ENCODE assay signal across 17 cellular contexts in genomic region chr4:82629238-82630000, GRCh38.
DNase-seq lines count a peak whose midpoint lies in the region; ATAC-seq and TF ChIP-seq lines count a peak whose summit lies in the region.
"Had no signal": no experiment of that assay in that cellular context is flagged by ENCODE, and none has a peak within 500 bp of the region (broad histone marks: within the 10 kb centered on the region; RNA-seq: fewer than 3 reads in every experiment).

No MANE protein-coding gene starts in this region.

- TF ChIP-seq CTCF in dorsolateral prefrontal cortex (IDR thresholded peaks at IDR 0.05 in 54 of 56, conservative IDR thresholded peaks at IDR 0.05 in 2 of 56; ENCODE audit: low read depth in 1 of 56, partially characterized antibody in 56 of 56), result peak in 1 of 56 donors; percentile 16

- H4K5ac ChIP-seq in mesendoderm (ENCODE audit: low read length), result no peak overlapping the region

- H3K4me3 Mint-ChIP-seq in activated CD4-positive, alpha-beta T cell treated with anti-CD3 and anti-CD28 coated beads, Interleukin-2, amount 10 ng/mL, durations not matched to agents 7 days and 5 days, result no peak overlapping the region

- no peaks in the 10 kb centered on the region for H3K79me1 ChIP-seq in mesendoderm (ENCODE audit: low read length)

- H3K27me3 ChIP-seq in MG63 (no peaks in the 10 kb centered on the region), dorsolateral prefrontal cortex (no peaks in the 10 kb centered on the region), mesendoderm (ENCODE audit: insufficient read depth, low read length, poor library complexity) (no peaks in the 10 kb centered on the region)

- H3K56ac ChIP-seq in mesendoderm (ENCODE audit: low read length), result no peak overlapping the region

- H3K27ac Mint-ChIP-seq in activated CD4-positive, alpha-beta T cell treated with anti-CD3 and anti-CD28 coated beads, Interleukin-2, amount 10 ng/mL, durations not matched to agents 7 days and 5 days, result no peak overlapping the region
- H3K27ac Mint-ChIP-seq: activated T-helper 2 cell treated with anti-CD3 and anti-CD28 coated beads, Interferon-gamma antibody, Interleukin-2, Interleukin-4, amounts not matched to agents 10 μg/mL and 5 μg/mL and 100 μg/mL, durations not matched to agents 14 hours and 24 hours and 36 hours had no signal

- H3K9me3 ChIP-seq in MG63, result no peaks in the 10 kb centered on the region
- H3K9me3 ChIP-seq: prostate gland had no signal

- H4K8ac ChIP-seq in mesendoderm (ENCODE audit: low read depth, low read length), result no peak overlapping the region

- no peaks in the 10 kb centered on the region for H3K36me3 Mint-ChIP-seq in activated CD4-positive, alpha-beta T cell treated with anti-CD3 and anti-CD28 coated beads, Interleukin-2, amount 10 ng/mL, durations not matched to agents 7 days and 5 days (ENCODE audit: low read depth)

- POLR2A ChIA-PET in activated CD4-positive, alpha-beta T cell treated with anti-CD3 and anti-CD28 coated beads, Interleukin-2, amount 10 ng/mL, durations not matched to agents 7 days and 5 days (lab: Charles Lee), result no interaction called here

- H3K27ac ChIP-seq in dorsolateral prefrontal cortex, result peak overlapping the region; percentile 68 to 99 (median 94)
- H3K27ac ChIP-seq in mesendoderm (ENCODE audit: low read depth, low read length), result no peak overlapping the region
- H3K27ac ChIP-seq: prostate gland, WERI-Rb-1 had no signal

- H3K18ac ChIP-seq in mesendoderm (ENCODE audit: low read length), result no peak overlapping the region

- no peak overlapping the region for H2BK120ac ChIP-seq in mesendoderm (ENCODE audit: low read depth, low read length)

- H3K4me1 Mint-ChIP-seq in activated CD4-positive, alpha-beta T cell treated with anti-CD3 and anti-CD28 coated beads, Interleukin-2, amount 10 ng/mL, durations not matched to agents 7 days and 5 days, result no peaks in the 10 kb centered on the region

- no peak overlapping the region for H2BK5ac ChIP-seq in mesendoderm (ENCODE audit: low read length)

- no peak overlapping the region for H3K4ac ChIP-seq in mesendoderm (ENCODE audit: low read depth, low read length)

- H3K36me3 ChIP-seq in MG63 (no peaks in the 10 kb centered on the region), mesendoderm (ENCODE audit: control insufficient read depth, insufficient read depth, low read length) (no peaks in the 10 kb centered on the region)
- H3K36me3 ChIP-seq: prostate gland had no signal

- no peak overlapping the region for H2AK5ac ChIP-seq in mesendoderm (ENCODE audit: low read length)

- peaks cover 6% of the 10 kb centered on the region for H3K9me3 Mint-ChIP-seq in activated CD4-positive, alpha-beta T cell treated with anti-CD3 and anti-CD28 coated beads, Interleukin-2, amount 10 ng/mL, durations not matched to agents 7 days and 5 days
- H3K9me3 Mint-ChIP-seq: activated T-helper 2 cell treated with anti-CD3 and anti-CD28 coated beads, Interferon-gamma antibody, Interleukin-2, Interleukin-4, amounts not matched to agents 10 μg/mL and 5 μg/mL and 100 μg/mL, durations not matched to agents 14 hours and 24 hours and 36 hours had no signal

- H2BK15ac ChIP-seq in mesendoderm (replicated peaks; ENCODE audit: low read depth), result no peak overlapping the region

- no peak overlapping the region for H3K9ac ChIP-seq in mesendoderm (ENCODE audit: low read length)

- H3K4me3 ChIP-seq in MG63 (no peak overlapping the region), dorsolateral prefrontal cortex (peak overlapping the region in 2 of 59 donors; percentile 8 to 23), mesendoderm (ENCODE audit: low read length) (no peak overlapping the region)
- H3K4me3 ChIP-seq: prostate gland had no signal

- H3K79me2 ChIP-seq in mesendoderm (ENCODE audit: control insufficient read depth, insufficient read depth, low read length), result no peaks in the 10 kb centered on the region

- WGBS in mesendoderm (ENCODE audit: extremely low coverage, insufficient coverage, low lambda C conversion rate), result no CpG with 5 or more reads among the region's 2 CpGs

- intact Hi-C loops in dorsolateral prefrontal cortex (cut with DNase I), result loop anchor here (5.0 to 10.0 kb wide), 3 partner anchors 67 to 175 kb away; partner anchors contain the start of gene TMEM150C (in 1 of the 2)

- ATAC-seq in GM19395 (IDR thresholded peaks at IDR 0.05; ENCODE audit: unreplicated experiment), result no peak

- H3K23ac ChIP-seq in mesendoderm (ENCODE audit: low read length), result no peak overlapping the region

- DNase-seq in EH (ENCODE audit: low read depth) (peak; percentile 64), MG63 (peak; percentile 12), dorsolateral prefrontal cortex (no peak), mesendoderm (peak; percentile 69), NCI-H2227 treated with DMSO at 0.1 percent for 48 hours (lab: John Stamatoyannopoulos, UW) (no peak), SKM-1 treated with dmso at 0.1 percent for 144 hours (lab: John Stamatoyannopoulos, UW; ENCODE audit: unreplicated experiment) (no peak)
- no peak for DNase-seq in activated CD4-positive, alpha-beta T cell treated with anti-CD3 and anti-CD28 coated beads, Interleukin-2, amount 10 ng/mL, durations not matched to agents 7 days and 5 days
- DNase-seq: amniotic stem cell, cortex of kidney, GOT3, MM.1S, NCI-H2029, NCI-H524, WERI-Rb-1 had no signal

- no peaks in the 10 kb centered on the region for H3K27me3 Mint-ChIP-seq in activated CD4-positive, alpha-beta T cell treated with anti-CD3 and anti-CD28 coated beads, Interleukin-2, amount 10 ng/mL, durations not matched to agents 7 days and 5 days

- H3K4me2 ChIP-seq in mesendoderm (ENCODE audit: low read length), result no peak overlapping the region

- H3K4me1 ChIP-seq in mesendoderm (ENCODE audit: control insufficient read depth, low read depth, low read length), result no peaks in the 10 kb centered on the region
- H3K4me1 ChIP-seq: prostate gland had no signal

- CTCF ChIA-PET in activated CD4-positive, alpha-beta T cell treated with anti-CD3 and anti-CD28 coated beads, Interleukin-2, amount 10 ng/mL, durations not matched to agents 7 days and 5 days (lab: Charles Lee), result interaction anchor here (1.0 kb wide), 1 partner anchor 41 kb away, joined by 3 read pairs; no protein-coding TSS in a partner anchor

Comparison
In these comparisons a context has a peak if more than half of its experiments do, and no peak if none do; other contexts are left out.
1. DNase-seq: peak in EH (single experiment), MG63 (single experiment) and mesendoderm (single experiment); none in dorsolateral prefrontal cortex (0 of 10), NCI-H2227 treated with DMSO at 0.1 percent for 48 hours (single experiment), activated CD4-positive, alpha-beta T cell treated with anti-CD3 and anti-CD28 coated beads, Interleukin-2, amount 10 ng/mL, durations not matched to agents 7 days and 5 days (single experiment) and SKM-1 treated with dmso at 0.1 percent for 144 hours (single experiment).